ENCODE assay signal across 17 cellular contexts in genomic region chrX:13126785-13127184, GRCh38.
A peak's percentile ranks its signal among the peaks of the same experiment; 100 is the strongest.
DNase-seq lines count a peak whose midpoint lies in the region; ATAC-seq and TF ChIP-seq lines count a peak whose summit lies in the region.
"Had no signal": no experiment of that assay in that cellular context is flagged by ENCODE, and none has a peak within 500 bp of the region (broad histone marks: within the 10 kb centered on the region; RNA-seq: fewer than 3 reads in every experiment).

No MANE protein-coding gene starts in this region.

- no peak for DNase-seq in activated CD8-positive, alpha-beta T cell treated with anti-CD3 and anti-CD28 coated beads for 36 hours
- no peak for DNase-seq in activated CD8-positive, alpha-beta T cell treated with anti-CD3 and anti-CD28 coated beads, Interleukin-2, amount 10 ng/mL, durations not matched to agents 7 days and 5 days
- DNase-seq in adipocyte (ENCODE audit: low read depth) (no peak), left ventricle myocardium superior (no peak), NOMO-1 treated with dmso at 0.1 percent for 144 hours (lab: John Stamatoyannopoulos, UW; ENCODE audit: unreplicated experiment) (no peak), mesenteric fat pad (ENCODE audit: low spot score) (no peak)
- DNase-seq: ACHN; activated CD4-positive, alpha-beta memory T cell treated with anti-CD3 and anti-CD28 coated beads, Interleukin-2, amount 10 ng/mL, durations not matched to agents 7 days and 5 days; activated naive CD4-positive, alpha-beta T cell treated with Interleukin-2 at 50 U/mL for 16 hours; Caco-2; central memory CD4-positive, alpha-beta T cell; endodermal cell; immature natural killer cell; NCI-H1048; SIG-M5 had no signal

- peaks cover 73% of the 10 kb centered on the region for H3K4me1 Mint-ChIP-seq in activated CD8-positive, alpha-beta T cell treated with anti-CD3 and anti-CD28 coated beads for 36 hours (ENCODE audit: low read depth)
- peaks cover 74% of the 10 kb centered on the region for H3K4me1 Mint-ChIP-seq in activated CD8-positive, alpha-beta T cell treated with anti-CD3 and anti-CD28 coated beads, Interleukin-2, amount 10 ng/mL, durations not matched to agents 7 days and 5 days (ENCODE audit: low read depth)

- no peaks in the 10 kb centered on the region for H3K9me3 ChIP-seq in adipocyte (ENCODE audit: control insufficient read depth, low read length)
- no peaks in the 10 kb centered on the region for H3K9me3 ChIP-seq in subcutaneous abdominal adipose tissue (ENCODE audit: control insufficient read depth in 5 of 5, low read length in 5 of 5)
- H3K9me3 ChIP-seq: Caco-2 had no signal

- H3K27ac ChIP-seq in subcutaneous abdominal adipose tissue (ENCODE audit: low read depth, low read length) = peak overlapping the region; percentile 45

- H3K9me3 Mint-ChIP-seq in activated CD8-positive, alpha-beta T cell treated with anti-CD3 and anti-CD28 coated beads for 36 hours = no peaks in the 10 kb centered on the region
- H3K9me3 Mint-ChIP-seq in activated CD8-positive, alpha-beta T cell treated with anti-CD3 and anti-CD28 coated beads, Interleukin-2, amount 10 ng/mL, durations not matched to agents 7 days and 5 days (ENCODE audit: insufficient read depth) = peaks cover 2% of the 10 kb centered on the region
- H3K9me3 Mint-ChIP-seq: activated CD4-positive, alpha-beta memory T cell treated with anti-CD3 and anti-CD28 coated beads, Interleukin-2, amount 10 ng/mL, durations not matched to agents 7 days and 5 days; immature natural killer cell had no signal

- no peaks in the 10 kb centered on the region for H3K27me3 ChIP-seq in adipocyte (replicated peaks; ENCODE audit: control insufficient read depth, insufficient read depth, low read length)
- H3K27me3 ChIP-seq in subcutaneous abdominal adipose tissue (ENCODE audit: control insufficient read depth in 5 of 5, insufficient read depth in 4 of 5, low read length in 5 of 5) = peaks cover 0 to 5% (median 0%) of the 10 kb centered on the region in 5 donors

- H3K4me3 ChIP-seq in adipocyte (ENCODE audit: low read length) (no peak overlapping the region), subcutaneous abdominal adipose tissue (ENCODE audit: low read depth in 1 of 5, low read length in 5 of 5) (no peak overlapping the region)

- CTCF ChIA-PET in activated CD8-positive, alpha-beta T cell treated with anti-CD3 and anti-CD28 coated beads for 36 hours (lab: Charles Lee) = no interaction called here
- CTCF ChIA-PET in activated CD8-positive, alpha-beta T cell treated with anti-CD3 and anti-CD28 coated beads, Interleukin-2, amount 10 ng/mL, durations not matched to agents 7 days and 5 days (lab: Charles Lee) = interaction anchor here (1.5 kb wide), 1 partner anchor 34 kb away, joined by 5 read pairs; no protein-coding TSS in a partner anchor

- TF ChIP-seq CTCF in activated CD8-positive, alpha-beta T cell treated with anti-CD3 and anti-CD28 coated beads for 36 hours (IDR thresholded peaks at IDR 0.05) = no peak

- no peaks in the 10 kb centered on the region for H3K36me3 ChIP-seq in adipocyte (ENCODE audit: control insufficient read depth, insufficient read depth, low read length, severe bottlenecking)
- H3K36me3 ChIP-seq in subcutaneous abdominal adipose tissue (ENCODE audit: control insufficient read depth in 5 of 5, insufficient read depth in 5 of 5, low read length in 5 of 5) = no peaks in the 10 kb centered on the region

- POLR2A ChIA-PET in activated CD8-positive, alpha-beta T cell treated with anti-CD3 and anti-CD28 coated beads for 36 hours (lab: Charles Lee) = interaction anchor here (0.6 kb wide), 2 partner anchors 503 to 1359 kb away, joined by 3 to 4 read pairs; no protein-coding TSS in a partner anchor
- POLR2A ChIA-PET in activated CD8-positive, alpha-beta T cell treated with anti-CD3 and anti-CD28 coated beads, Interleukin-2, amount 10 ng/mL, durations not matched to agents 7 days and 5 days (lab: Charles Lee) = no interaction called here

- H3K36me3 Mint-ChIP-seq in activated CD8-positive, alpha-beta T cell treated with anti-CD3 and anti-CD28 coated beads for 36 hours (ENCODE audit: low read depth) = peaks cover 8% of the 10 kb centered on the region
- H3K36me3 Mint-ChIP-seq in activated CD8-positive, alpha-beta T cell treated with anti-CD3 and anti-CD28 coated beads, Interleukin-2, amount 10 ng/mL, durations not matched to agents 7 days and 5 days (ENCODE audit: low read depth) = peaks cover 8% of the 10 kb centered on the region
- H3K36me3 Mint-ChIP-seq: immature natural killer cell had no signal

- H3K27ac Mint-ChIP-seq in activated CD8-positive, alpha-beta T cell treated with anti-CD3 and anti-CD28 coated beads for 36 hours = peak overlapping the region; percentile 34
- H3K27ac Mint-ChIP-seq in activated CD8-positive, alpha-beta T cell treated with anti-CD3 and anti-CD28 coated beads, Interleukin-2, amount 10 ng/mL, durations not matched to agents 7 days and 5 days = no peak overlapping the region
- H3K27ac Mint-ChIP-seq: activated CD4-positive, alpha-beta memory T cell treated with anti-CD3 and anti-CD28 coated beads, Interleukin-2, amount 10 ng/mL, durations not matched to agents 7 days and 5 days; endodermal cell had no signal

- H3K9ac ChIP-seq in adipocyte (ENCODE audit: low read length) (peak overlapping the region; percentile 46), subcutaneous abdominal adipose tissue (ENCODE audit: low read length in 5 of 5) (no peak overlapping the region)

- ATAC-seq in activated CD8-positive, alpha-beta T cell treated with anti-CD3 and anti-CD28 coated beads for 36 hours = peak; percentile 47
- ATAC-seq in activated CD8-positive, alpha-beta T cell treated with anti-CD3 and anti-CD28 coated beads, Interleukin-2, amount 10 ng/mL, durations not matched to agents 7 days and 5 days = no peak
- ATAC-seq in left ventricle myocardium superior = peak; percentile 43
- no peak for ATAC-seq in HG02852 (IDR thresholded peaks at IDR 0.05; ENCODE audit: unreplicated experiment)

- intact Hi-C loops in activated CD8-positive, alpha-beta T cell treated with anti-CD3 and anti-CD28 coated beads for 36 hours (cut with micrococcal nuclease) = no loop called here
- intact Hi-C loops in left ventricle myocardium superior (cut with micrococcal nuclease) = loop anchor here (10.0 kb wide), 1 partner anchor 358 kb away; no protein-coding TSS in a partner anchor

- H3K4me3 Mint-ChIP-seq in activated CD8-positive, alpha-beta T cell treated with anti-CD3 and anti-CD28 coated beads for 36 hours = no peak overlapping the region
- no peak overlapping the region for H3K4me3 Mint-ChIP-seq in activated CD8-positive, alpha-beta T cell treated with anti-CD3 and anti-CD28 coated beads, Interleukin-2, amount 10 ng/mL, durations not matched to agents 7 days and 5 days
- H3K4me3 Mint-ChIP-seq: activated CD4-positive, alpha-beta memory T cell treated with anti-CD3 and anti-CD28 coated beads, Interleukin-2, amount 10 ng/mL, durations not matched to agents 7 days and 5 days; endodermal cell; immature natural killer cell had no signal

- H3K4me1 ChIP-seq in adipocyte (ENCODE audit: control insufficient read depth, insufficient read depth, low read length) (peaks cover 52% of the 10 kb centered on the region), subcutaneous abdominal adipose tissue (ENCODE audit: control insufficient read depth in 5 of 5, insufficient read depth in 5 of 5, low read length in 5 of 5) (peaks cover 3 to 42% (median 37%) of the 10 kb centered on the region in 5 donors)
- H3K4me1 ChIP-seq: Caco-2 had no signal

- no peaks in the 10 kb centered on the region for H3K27me3 Mint-ChIP-seq in activated CD8-positive, alpha-beta T cell treated with anti-CD3 and anti-CD28 coated beads for 36 hours
- H3K27me3 Mint-ChIP-seq in activated CD8-positive, alpha-beta T cell treated with anti-CD3 and anti-CD28 coated beads, Interleukin-2, amount 10 ng/mL, durations not matched to agents 7 days and 5 days (ENCODE audit: low read depth) = no peaks in the 10 kb centered on the region
- H3K27me3 Mint-ChIP-seq: activated CD4-positive, alpha-beta memory T cell treated with anti-CD3 and anti-CD28 coated beads, Interleukin-2, amount 10 ng/mL, durations not matched to agents 7 days and 5 days had no signal

Comparison
In these comparisons a context has a peak if more than half of its experiments do, and no peak if none do; other contexts are left out.
1. ATAC-seq: peak in activated CD8-positive, alpha-beta T cell treated with anti-CD3 and anti-CD28 coated beads for 36 hours (single experiment) and left ventricle myocardium superior (single experiment); none in activated CD8-positive, alpha-beta T cell treated with anti-CD3 and anti-CD28 coated beads, Interleukin-2, amount 10 ng/mL, durations not matched to agents 7 days and 5 days (single experiment) and HG02852 (single experiment).